1 cellular context compared by ENCODE assay signal in the genomic region with DNA sequence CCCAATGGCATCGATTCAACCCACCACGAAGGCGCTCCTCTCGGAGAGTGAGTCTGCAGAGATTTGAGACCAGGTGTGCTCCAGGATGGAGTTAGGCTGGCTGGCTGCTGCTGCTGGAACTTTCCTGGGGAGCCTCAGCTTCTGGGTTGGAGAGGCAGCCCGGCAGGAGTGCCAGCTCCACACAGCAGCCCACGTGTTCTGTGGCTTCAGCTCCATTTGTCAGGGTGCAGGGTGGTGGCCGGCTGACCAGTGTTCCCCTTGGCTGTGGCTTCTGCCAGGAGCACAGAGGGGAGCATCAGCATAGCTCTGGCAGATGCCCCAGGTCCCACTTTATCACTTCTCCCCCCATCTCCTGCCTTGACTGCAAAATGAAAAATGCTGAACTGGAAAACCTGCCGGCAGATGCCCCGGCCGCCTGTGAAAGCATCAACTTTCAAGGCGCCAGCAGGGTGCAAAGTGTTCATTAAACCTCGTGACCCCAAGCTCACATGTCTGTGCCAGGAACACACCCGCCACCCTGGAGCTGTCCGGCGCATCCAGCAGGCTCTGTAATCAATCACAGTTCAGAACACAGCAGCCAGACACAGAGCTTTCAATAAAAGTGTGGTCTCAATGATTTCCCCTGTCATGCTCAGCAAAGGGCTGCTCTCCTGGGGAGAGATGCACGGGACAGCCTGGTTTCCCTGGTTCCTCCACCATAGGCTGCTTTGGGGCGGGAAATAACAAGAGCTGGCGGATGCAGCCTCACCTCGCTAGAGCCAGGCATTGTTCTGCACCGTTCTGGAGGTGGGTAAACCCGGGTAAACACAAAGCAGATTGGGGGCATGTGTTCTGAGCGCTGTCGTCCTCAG.
A peak's percentile ranks its signal among the peaks of the same experiment; 100 is the strongest.
TF ChIP-seq lines count a peak whose summit lies in the region.

No MANE protein-coding gene starts in this region.

TF ChIP-seq in HEK293, 187 proteins besides CTCF, POLR2A, EP300 and RAD21 (continued from another document):
- TF ChIP-seq, protein P1, sequence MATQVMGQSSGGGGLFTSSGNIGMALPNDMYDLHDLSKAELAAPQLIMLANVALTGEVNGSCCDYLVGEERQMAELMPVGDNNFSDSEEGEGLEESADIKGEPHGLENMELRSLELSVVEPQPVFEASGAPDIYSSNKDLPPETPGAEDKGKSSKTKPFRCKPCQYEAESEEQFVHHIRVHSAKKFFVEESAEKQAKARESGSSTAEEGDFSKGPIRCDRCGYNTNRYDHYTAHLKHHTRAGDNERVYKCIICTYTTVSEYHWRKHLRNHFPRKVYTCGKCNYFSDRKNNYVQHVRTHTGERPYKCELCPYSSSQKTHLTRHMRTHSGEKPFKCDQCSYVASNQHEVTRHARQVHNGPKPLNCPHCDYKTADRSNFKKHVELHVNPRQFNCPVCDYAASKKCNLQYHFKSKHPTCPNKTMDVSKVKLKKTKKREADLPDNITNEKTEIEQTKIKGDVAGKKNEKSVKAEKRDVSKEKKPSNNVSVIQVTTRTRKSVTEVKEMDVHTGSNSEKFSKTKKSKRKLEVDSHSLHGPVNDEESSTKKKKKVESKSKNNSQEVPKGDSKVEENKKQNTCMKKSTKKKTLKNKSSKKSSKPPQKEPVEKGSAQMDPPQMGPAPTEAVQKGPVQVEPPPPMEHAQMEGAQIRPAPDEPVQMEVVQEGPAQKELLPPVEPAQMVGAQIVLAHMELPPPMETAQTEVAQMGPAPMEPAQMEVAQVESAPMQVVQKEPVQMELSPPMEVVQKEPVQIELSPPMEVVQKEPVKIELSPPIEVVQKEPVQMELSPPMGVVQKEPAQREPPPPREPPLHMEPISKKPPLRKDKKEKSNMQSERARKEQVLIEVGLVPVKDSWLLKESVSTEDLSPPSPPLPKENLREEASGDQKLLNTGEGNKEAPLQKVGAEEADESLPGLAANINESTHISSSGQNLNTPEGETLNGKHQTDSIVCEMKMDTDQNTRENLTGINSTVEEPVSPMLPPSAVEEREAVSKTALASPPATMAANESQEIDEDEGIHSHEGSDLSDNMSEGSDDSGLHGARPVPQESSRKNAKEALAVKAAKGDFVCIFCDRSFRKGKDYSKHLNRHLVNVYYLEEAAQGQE (tag by site-specific recombination; IDR thresholded peaks at IDR 0.05), result peak; percentile 77
- peak; percentile 95 for TF ChIP-seq ZIC2 (tag by site-specific recombination; IDR thresholded peaks at IDR 0.05)
- TF ChIP-seq ZNF600 (tag by site-specific recombination; IDR thresholded peaks at IDR 0.05), result peak; percentile 98
- TF ChIP-seq ZBTB20 (tag by site-specific recombination; IDR thresholded peaks at IDR 0.05), result peak; percentile 40; the same call in 1 of the 2 replicates
- TF ChIP-seq TCF7L2 (IDR thresholded peaks at IDR 0.05; ENCODE audit: borderline replicate concordance, low read depth, low read length), result no peak
- 0 out of 2 replicates have a peak, but pooled peaks have one; percentile 13 for TF ChIP-seq SP7 (tag by site-specific recombination; IDR thresholded peaks at IDR 0.05)
- no peak for TF ChIP-seq ZNF660 (tag by site-specific recombination; IDR thresholded peaks at IDR 0.05)
- peak; percentile 84 for TF ChIP-seq ZNF335 (tag by site-specific recombination; conservative IDR thresholded peaks at IDR 0.05)
- no peak for TF ChIP-seq ZNF501 (tag by site-specific recombination; IDR thresholded peaks at IDR 0.05)
- 0 out of 2 replicates have a peak, but pooled peaks have one; percentile 8 for TF ChIP-seq SP2 (tag by site-specific recombination; IDR thresholded peaks at IDR 0.05)
- peak; percentile 47; the same call in 1 of the 2 replicates for TF ChIP-seq GLIS1 (tag by site-specific recombination; IDR thresholded peaks at IDR 0.05)
